Comparison of ENCODE assay signal across 19 cellular contexts in the genomic region with DNA sequence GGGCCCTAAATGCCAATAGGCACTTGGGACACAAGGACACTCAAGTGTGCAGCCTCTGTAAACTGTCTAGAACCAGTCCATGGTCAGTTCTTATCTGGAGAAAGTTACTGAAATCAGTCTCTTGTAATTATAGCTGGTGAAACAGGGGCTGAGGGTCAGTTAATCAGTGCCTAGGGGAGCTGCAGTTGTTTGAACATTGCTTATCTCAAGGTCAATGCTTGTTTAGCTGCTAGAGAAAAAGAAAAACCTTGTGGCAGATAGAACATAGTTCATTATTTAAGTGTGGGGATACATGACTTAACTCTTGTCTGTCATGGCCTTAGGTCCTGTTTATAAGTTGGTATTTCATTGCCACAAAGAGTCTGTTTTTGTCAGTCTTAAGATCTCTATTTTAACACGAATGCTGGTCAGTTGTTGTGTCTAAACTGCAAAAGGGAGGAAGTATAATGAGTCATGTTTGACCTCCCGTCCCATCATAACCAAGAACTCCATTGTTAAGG.
"Had no signal": no experiment of that assay in that cellular context is flagged by ENCODE, and none has a peak within 500 bp of the region (broad histone marks: within the 10 kb centered on the region; RNA-seq: fewer than 3 reads in every experiment).

No MANE protein-coding gene starts in this region.

- H2AFZ ChIP-seq: neural progenitor cell had no signal

- H3K9ac ChIP-seq: neural progenitor cell had no signal

- H3K9me3 ChIP-seq: gastroesophageal sphincter, transverse colon had no signal

- H3K4me2 ChIP-seq: neural progenitor cell had no signal

- ATAC-seq: gastroesophageal sphincter; heart right ventricle; left lung; naive thymus-derived CD8-positive, alpha-beta T cell; stimulated activated naive B cell treated with anti-CD40 and anti-IgM and Interleukin-4, amounts not matched to agents 10 μg/mL and 1 μg/mL and 100 μg/mL, for 72 hours had no signal

- H3K4me1 ChIP-seq: gastroesophageal sphincter, heart right ventricle, left lung, neural progenitor cell, transverse colon had no signal

- FAIRE-seq: TTC549, urothelium cell line had no signal

- H3K4me3 ChIP-seq: gastroesophageal sphincter, heart right ventricle, left lung, neural progenitor cell, transverse colon had no signal

- H3K36me3 ChIP-seq: gastroesophageal sphincter, heart right ventricle, left lung, neural progenitor cell, transverse colon had no signal

- DNase-seq: activated naive CD4-positive, alpha-beta T cell; activated naive CD8-positive, alpha-beta T cell treated with anti-CD3 and anti-CD28 coated beads, Interleukin-2, amount 10 ng/mL, durations not matched to agents 7 days and 5 days; activated T-cell treated with anti-CD3 and anti-CD28 coated beads, Interleukin-2, amount 50 U/mL, for 1 hour; amygdala; effector CD8-positive, alpha-beta T cell; heart right ventricle; immature natural killer cell; kidney glomerular epithelial cell; left lung; naive thymus-derived CD8-positive, alpha-beta T cell; retina; stimulated activated CD4-positive, alpha-beta T cell treated with anti-CD3 and anti-CD28 coated beads, Interleukin-2, amount 100 ng/mL, for 48 hours; stimulated activated CD8-positive, alpha-beta memory T cell treated with anti-CD3 and anti-CD28 coated beads, Interleukin-4, amount 100 ng/mL, for 48 hours; stimulated activated naive B cell treated with anti-CD40 and anti-IgM and Interleukin-4, amounts not matched to agents 10 μg/mL and 1 μg/mL and 100 μg/mL, for 72 hours; transverse colon had no signal

- H3K27me3 ChIP-seq: gastroesophageal sphincter, left lung, neural progenitor cell, transverse colon had no signal

- H3K27ac ChIP-seq: gastroesophageal sphincter, heart right ventricle, left lung, neural progenitor cell, transverse colon had no signal
